31 cellular contexts compared by ENCODE assay signal in genomic region chr5:31916327-31916726, GRCh38.
DNase-seq lines count a peak whose midpoint lies in the region; ATAC-seq, FAIRE-seq and TF ChIP-seq lines count a peak whose summit lies in the region.
"Had no signal": no experiment of that assay in that cellular context is flagged by ENCODE, and none has a peak within 500 bp of the region (broad histone marks: within the 10 kb centered on the region; RNA-seq: fewer than 3 reads in every experiment).

No MANE protein-coding gene starts in this region.

- WGBS in esophagus, 2 donors: 53 to 65% methylated on average over 8 of the region's 8 CpGs
- 59 to 63% methylated on average over 8 of the region's 8 CpGs for WGBS in lower leg skin, 2 donors

- no peak overlapping the region for H3K9ac ChIP-seq in subcutaneous abdominal adipose tissue (ENCODE audit: low read length in 5 of 5)
- H3K9ac ChIP-seq: GM23248 had no signal

- intact Hi-C loops in lower leg skin (cut with DNase I; ENCODE audit: low total_unique reads): no loop called here
- intact Hi-C loops in tibial artery (cut with DNase I; ENCODE audit: low total_unique reads): no loop called here

- H3K27ac ChIP-seq in esophagus (ENCODE audit: low read depth in 2 of 2, low read length in 1 of 2): peak overlapping the region; percentile 22 to 62
- H3K27ac ChIP-seq in subcutaneous abdominal adipose tissue (ENCODE audit: low read depth, low read length): peak overlapping the region; percentile 59
- no peak overlapping the region for H3K27ac ChIP-seq in tibial artery
- H3K27ac ChIP-seq: GM23248, HL-60, SJCRH30 had no signal

- H3K27me3 ChIP-seq in esophagus (ENCODE audit: control insufficient read depth in 1 of 2, insufficient read depth in 2 of 2, low read length in 2 of 2) (no peaks in the 10 kb centered on the region), subcutaneous abdominal adipose tissue (ENCODE audit: control insufficient read depth in 5 of 5, insufficient read depth in 4 of 5, low read length in 5 of 5) (no peaks in the 10 kb centered on the region), tibial artery (no peaks in the 10 kb centered on the region)
- H3K27me3 ChIP-seq: BE2C, SJCRH30 had no signal

- H3K4me1 ChIP-seq in esophagus (ENCODE audit: control insufficient read depth in 2 of 2, insufficient read depth in 2 of 2, low read length in 1 of 2) (peaks cover 0 to 8% of the 10 kb centered on the region in 2 donors), subcutaneous abdominal adipose tissue (ENCODE audit: control insufficient read depth in 5 of 5, insufficient read depth in 5 of 5, low read length in 5 of 5) (peaks cover 1 to 38% (median 33%) of the 10 kb centered on the region in 5 donors), tibial artery (no peaks in the 10 kb centered on the region)
- H3K4me1 ChIP-seq: BE2C, SJCRH30 had no signal

- DNase-seq in HTR-8/SVneo (ENCODE audit: insufficient read length, low spot score) (no peak), lower leg skin (ENCODE audit: low spot score in 2 of 2) (peak; percentile 74 to 87), tibial artery (no peak), cerebellum (ENCODE audit: low spot score) (no peak), activated gamma-delta T cell (lab: John Stamatoyannopoulos, UW) (no peak)
- DNase-seq: 8988T; ACHN; BE2C; CD8-positive, alpha-beta memory T cell; DMS 273 treated with DMSO at 0.1 percent for 48 hours; DMS79; EL; GDM1; GM23248; H7; Kasumi-1; MV-4-11; NCI-H1105; NCI-H1436 treated with DMSO at 0.1 percent for 48 hours; NCI-H1930; NCI-H2107; NCI-H524 treated with DMSO at 0.1 percent for 48 hours; NCI-H774; SJCRH30 had no signal

- no peak overlapping the region for H3K4me3 ChIP-seq in esophagus (ENCODE audit: low read depth in 1 of 2, low read length in 2 of 2)
- H3K4me3 ChIP-seq in lower leg skin (ENCODE audit: low read depth, poor library complexity, severe bottlenecking): no peak overlapping the region
- no peak overlapping the region for H3K4me3 ChIP-seq in subcutaneous abdominal adipose tissue (ENCODE audit: low read depth in 1 of 5, low read length in 5 of 5)
- no peak overlapping the region for H3K4me3 ChIP-seq in tibial artery
- H3K4me3 ChIP-seq: GM12878, GM23248, SJCRH30 had no signal

- FAIRE-seq in HTR-8/SVneo (lab: Jason Lieb, UNC): peak; percentile 33
- FAIRE-seq: GM12878, GM19239, HepG2 had no signal

- no peaks in the 10 kb centered on the region for H3K36me3 ChIP-seq in esophagus (ENCODE audit: control insufficient read depth in 2 of 2, insufficient read depth in 2 of 2, low read length in 1 of 2)
- H3K36me3 ChIP-seq in subcutaneous abdominal adipose tissue (ENCODE audit: control insufficient read depth in 5 of 5, insufficient read depth in 5 of 5, low read length in 5 of 5): no peaks in the 10 kb centered on the region
- no peaks in the 10 kb centered on the region for H3K36me3 ChIP-seq in tibial artery
- H3K36me3 ChIP-seq: BE2C, SJCRH30 had no signal

- H3K9me3 ChIP-seq in esophagus (ENCODE audit: control insufficient read depth in 2 of 2, insufficient read depth in 1 of 2, low read depth in 1 of 2, low read length in 1 of 2): no peaks in the 10 kb centered on the region
- H3K9me3 ChIP-seq in subcutaneous abdominal adipose tissue (ENCODE audit: control insufficient read depth in 5 of 5, low read length in 5 of 5): no peaks in the 10 kb centered on the region
- no peaks in the 10 kb centered on the region for H3K9me3 ChIP-seq in tibial artery
- H3K9me3 ChIP-seq: BE2C, SJCRH30 had no signal

- TF ChIP-seq CTCF in lower leg skin (IDR thresholded peaks at IDR 0.05) (no peak), tibial artery (IDR thresholded peaks at IDR 0.05) (no peak)

- no peak for TF ChIP-seq POLR2A in lower leg skin (IDR thresholded peaks at IDR 0.05)

- no peak for ATAC-seq in GM21526 (IDR thresholded peaks at IDR 0.05; ENCODE audit: low FRiP score, unreplicated experiment)
- ATAC-seq: GM12878, HepG2 had no signal

Comparison
In these comparisons a context has a peak if more than half of its experiments do, and no peak if none do; other contexts are left out.
1. DNase-seq: peak in lower leg skin (2 of 2); none in HTR-8/SVneo (single experiment), tibial artery (0 of 2), cerebellum (single experiment) and activated gamma-delta T cell (single experiment).
2. H3K27ac ChIP-seq: peak in esophagus (2 of 2) and subcutaneous abdominal adipose tissue (single experiment); none in tibial artery (0 of 2).